In genomic region chr6:15431762-15432495, GRCh38 we compare ENCODE assay signal across 10 cellular contexts.
A peak's percentile ranks its signal among the peaks of the same experiment; 100 is the strongest.
DNase-seq lines count a peak whose midpoint lies in the region; ATAC-seq and TF ChIP-seq lines count a peak whose summit lies in the region.
"Had no signal": no experiment of that assay in that cellular context is flagged by ENCODE, and none has a peak within 500 bp of the region (broad histone marks: within the 10 kb centered on the region; RNA-seq: fewer than 3 reads in every experiment).

No MANE protein-coding gene starts in this region.

- H4K20me1 ChIP-seq in PC-9 (ENCODE audit: insufficient read depth) = peaks cover 22% of the 10 kb centered on the region; the same call in 1 of the 2 replicates
- peaks cover 7% of the 10 kb centered on the region for H4K20me1 ChIP-seq in osteoblast (ENCODE audit: insufficient read depth, low read length)

- CTCF ChIA-PET in PC-9 (lab: Charles Lee) = interaction anchor here (0.7 kb wide), 1 partner anchor 10 kb away, joined by 4 read pairs; no protein-coding TSS in a partner anchor

- in situ Hi-C loops in G401 (cut with HindIII; ENCODE audit: low sequenced_read_pairs) = no loop called here

- no peaks in the 10 kb centered on the region for H3K27me3 ChIP-seq in PC-9 (ENCODE audit: insufficient read depth, low read depth)
- H3K27me3 ChIP-seq in osteoblast (ENCODE audit: insufficient read depth, low read length) = no peaks in the 10 kb centered on the region
- H3K27me3 ChIP-seq: testis had no signal

- no peak overlapping the region for H2AFZ ChIP-seq in PC-9
- no peak overlapping the region for H2AFZ ChIP-seq in osteoblast (ENCODE audit: low read length)

- peak overlapping the region; percentile 76 for H3K27ac ChIP-seq in PC-9
- no peak overlapping the region for H3K27ac ChIP-seq in osteoblast (ENCODE audit: low read depth, low read length)
- H3K27ac ChIP-seq: testis had no signal

- no peaks in the 10 kb centered on the region for H3K9me2 ChIP-seq in PC-9 (ENCODE audit: insufficient read depth)
- H3K9me2 ChIP-seq: SK-N-SH had no signal

- H3F3A ChIP-seq in PC-9 (ENCODE audit: insufficient read depth, low read depth) = peaks cover 22% of the 10 kb centered on the region

- H3K4me2 ChIP-seq in PC-9 (peak overlapping the region; percentile 89), osteoblast (ENCODE audit: insufficient read depth, low read length) (peak overlapping the region; percentile 49)
- H3K4me2 ChIP-seq: SK-N-SH had no signal

- DNase-seq in G401 (ENCODE audit: low spot score) (peak; percentile 58), PC-9 (peak; percentile 40 to 95), osteoblast (ENCODE audit: insufficient read length, low spot score, missing footprints) (no peak), NCI-H748 treated with DMSO at 0.1 percent for 48 hours (lab: John Stamatoyannopoulos, UW) (no peak), amniotic stem cell (lab: John Stamatoyannopoulos, UW) (no peak)
- DNase-seq: SK-N-SH, testis had no signal

- TF ChIP-seq CTCF in PC-9 (conservative IDR thresholded peaks at IDR 0.05) = no peak
- no peak for TF ChIP-seq CTCF in osteoblast (IDR thresholded peaks at IDR 0.05; ENCODE audit: extremely low read depth, low read depth, low read length)

- POLR2A ChIA-PET in PC-9 (lab: Charles Lee; ENCODE audit: unreplicated experiment) = interaction anchor here (0.6 kb wide), 2 partner anchors 54 to 183 kb away, joined by 3 to 7 read pairs; no protein-coding TSS in a partner anchor

- H3K79me2 ChIP-seq in PC-9 (ENCODE audit: low read depth) (peaks cover 89% of the 10 kb centered on the region), osteoblast (ENCODE audit: insufficient read depth, low read length) (peaks cover 62% of the 10 kb centered on the region)

- ATAC-seq in esophagus mucosa (peak; percentile 72), HG03135 (IDR thresholded peaks at IDR 0.05; ENCODE audit: unreplicated experiment) (no peak), GM19023 (IDR thresholded peaks at IDR 0.05; ENCODE audit: unreplicated experiment) (no peak)

- no TSS peak for BruUV-seq in PC-9 (replicated peaks; lab: Mats Ljungman, UMichigan)

- H3K9me3 ChIP-seq in PC-9 (ENCODE audit: insufficient read depth, low read depth) (no peaks in the 10 kb centered on the region), osteoblast (ENCODE audit: low read depth, low read length) (no peaks in the 10 kb centered on the region)
- H3K9me3 ChIP-seq: testis had no signal

- intact Hi-C loops in PC-9 (cut with micrococcal nuclease; ENCODE audit: unreplicated experiment) = loop anchor here (2.0 kb wide), 1 partner anchor 13 kb away; no protein-coding TSS in a partner anchor

- H3K36me3 ChIP-seq in PC-9 (ENCODE audit: low read depth) = 0 out of 2 replicates have a peak, but pooled peaks cover 3% of the 10 kb centered on the region
- no peaks in the 10 kb centered on the region for H3K36me3 ChIP-seq in osteoblast (ENCODE audit: insufficient read depth, low read length)

- H3K4me3 ChIP-seq in PC-9 = peak overlapping the region; percentile 55
- peak overlapping the region; percentile 13 for H3K4me3 ChIP-seq in osteoblast (ENCODE audit: insufficient read depth, low read length)
- H3K4me3 ChIP-seq: testis had no signal

- peaks cover 44% of the 10 kb centered on the region for H3K4me1 ChIP-seq in PC-9 (replicated peaks; ENCODE audit: insufficient read depth)
- H3K4me1 ChIP-seq in osteoblast (ENCODE audit: insufficient read depth, low read length) = peaks cover 37% of the 10 kb centered on the region

Comparison
In these comparisons a context has a peak if more than half of its experiments do, and no peak if none do; other contexts are left out.
1. DNase-seq: peak in G401 (single experiment) and PC-9 (2 of 2); none in osteoblast (single experiment), NCI-H748 treated with DMSO at 0.1 percent for 48 hours (single experiment) and amniotic stem cell (single experiment).